10 cellular contexts compared by ENCODE assay signal in genomic region chr6:50145125-50145524, GRCh38.
DNase-seq lines count a peak whose midpoint lies in the region; ATAC-seq, FAIRE-seq and TF ChIP-seq lines count a peak whose summit lies in the region.
"Had no signal": no experiment of that assay in that cellular context is flagged by ENCODE, and none has a peak within 500 bp of the region (broad histone marks: within the 10 kb centered on the region; RNA-seq: fewer than 3 reads in every experiment).

No MANE protein-coding gene starts in this region.

- no peak for DNase-seq in activated CD8-positive, alpha-beta T cell treated with anti-CD3 and anti-CD28 coated beads for 36 hours
- no peak for DNase-seq in activated CD8-positive, alpha-beta T cell treated with anti-CD3 and anti-CD28 coated beads, Interleukin-2, amount 10 ng/mL, durations not matched to agents 7 days and 5 days
- DNase-seq in epithelial cell of esophagus (ENCODE audit: low read depth) (peak; percentile 34), upper lobe of right lung (no peak), pancreas (no peak), C1 segment of cervical spinal cord (lab: John Stamatoyannopoulos, UW) (no peak), SHP77 treated with DMSO at 0.1 percent for 48 hours (lab: John Stamatoyannopoulos, UW) (no peak)
- DNase-seq: activated CD4-positive, alpha-beta T cell treated with anti-CD3 and anti-CD28 coated beads for 36 hours; naive B cell had no signal

- no peak for ATAC-seq in activated CD8-positive, alpha-beta T cell treated with anti-CD3 and anti-CD28 coated beads for 36 hours
- ATAC-seq in activated CD8-positive, alpha-beta T cell treated with anti-CD3 and anti-CD28 coated beads, Interleukin-2, amount 10 ng/mL, durations not matched to agents 7 days and 5 days = no peak
- no peak for ATAC-seq in upper lobe of right lung
- no peak for ATAC-seq in pancreas
- ATAC-seq: activated CD4-positive, alpha-beta T cell treated with anti-CD3 and anti-CD28 coated beads for 36 hours had no signal

- H3K4me3 ChIP-seq in OCI-LY3 (ENCODE audit: low read length) (no peak overlapping the region), epithelial cell of esophagus (ENCODE audit: low read length) (no peak overlapping the region), upper lobe of right lung (no peak overlapping the region), pancreas (no peak overlapping the region)

- no peak overlapping the region for H3K9ac ChIP-seq in OCI-LY3 (ENCODE audit: low read length)

- H3K27me3 ChIP-seq in OCI-LY3 (ENCODE audit: low read depth, low read length) = no peaks in the 10 kb centered on the region
- H3K27me3 ChIP-seq in upper lobe of right lung = no peaks in the 10 kb centered on the region
- no peaks in the 10 kb centered on the region for H3K27me3 ChIP-seq in pancreas

- peaks cover 1% of the 10 kb centered on the region for H3K9me3 Mint-ChIP-seq in activated CD8-positive, alpha-beta T cell treated with anti-CD3 and anti-CD28 coated beads for 36 hours
- H3K9me3 Mint-ChIP-seq in activated CD8-positive, alpha-beta T cell treated with anti-CD3 and anti-CD28 coated beads, Interleukin-2, amount 10 ng/mL, durations not matched to agents 7 days and 5 days (ENCODE audit: insufficient read depth) = no peaks in the 10 kb centered on the region

- H3K36me3 Mint-ChIP-seq in activated CD8-positive, alpha-beta T cell treated with anti-CD3 and anti-CD28 coated beads for 36 hours (ENCODE audit: low read depth) = no peaks in the 10 kb centered on the region
- H3K36me3 Mint-ChIP-seq in activated CD8-positive, alpha-beta T cell treated with anti-CD3 and anti-CD28 coated beads, Interleukin-2, amount 10 ng/mL, durations not matched to agents 7 days and 5 days (ENCODE audit: low read depth) = no peaks in the 10 kb centered on the region
- H3K36me3 Mint-ChIP-seq: naive B cell had no signal

- no peaks in the 10 kb centered on the region for H3K79me2 ChIP-seq in OCI-LY3 (ENCODE audit: low read length)

- no peak overlapping the region for H2AFZ ChIP-seq in OCI-LY3 (ENCODE audit: low read depth, low read length)

- H4K20me1 ChIP-seq in OCI-LY3 (ENCODE audit: insufficient read depth, low read length) = no peaks in the 10 kb centered on the region

- no peak for FAIRE-seq in pancreas (lab: Jason Lieb, UNC)

- H3K27ac Mint-ChIP-seq in activated CD8-positive, alpha-beta T cell treated with anti-CD3 and anti-CD28 coated beads for 36 hours = no peak overlapping the region
- no peak overlapping the region for H3K27ac Mint-ChIP-seq in activated CD8-positive, alpha-beta T cell treated with anti-CD3 and anti-CD28 coated beads, Interleukin-2, amount 10 ng/mL, durations not matched to agents 7 days and 5 days
- H3K27ac Mint-ChIP-seq: activated CD4-positive, alpha-beta T cell treated with anti-CD3 and anti-CD28 coated beads for 36 hours; naive B cell had no signal

- H3K4me1 ChIP-seq in OCI-LY3 (ENCODE audit: low read length) = no peaks in the 10 kb centered on the region
- H3K4me1 ChIP-seq in upper lobe of right lung = no peaks in the 10 kb centered on the region
- no peaks in the 10 kb centered on the region for H3K4me1 ChIP-seq in pancreas

- POLR2A ChIA-PET in activated CD8-positive, alpha-beta T cell treated with anti-CD3 and anti-CD28 coated beads for 36 hours (lab: Charles Lee) = no interaction called here
- POLR2A ChIA-PET in activated CD8-positive, alpha-beta T cell treated with anti-CD3 and anti-CD28 coated beads, Interleukin-2, amount 10 ng/mL, durations not matched to agents 7 days and 5 days (lab: Charles Lee) = no interaction called here

- H3K36me3 ChIP-seq in OCI-LY3 (replicated peaks; ENCODE audit: low read depth, low read length) (no peaks in the 10 kb centered on the region), upper lobe of right lung (no peaks in the 10 kb centered on the region), pancreas (no peaks in the 10 kb centered on the region)

- no peaks in the 10 kb centered on the region for H3K4me1 Mint-ChIP-seq in activated CD8-positive, alpha-beta T cell treated with anti-CD3 and anti-CD28 coated beads for 36 hours (ENCODE audit: low read depth)
- no peaks in the 10 kb centered on the region for H3K4me1 Mint-ChIP-seq in activated CD8-positive, alpha-beta T cell treated with anti-CD3 and anti-CD28 coated beads, Interleukin-2, amount 10 ng/mL, durations not matched to agents 7 days and 5 days (ENCODE audit: low read depth)
- H3K4me1 Mint-ChIP-seq: activated CD4-positive, alpha-beta T cell treated with anti-CD3 and anti-CD28 coated beads for 36 hours; naive B cell had no signal

- peak; percentile 22 for TF ChIP-seq CTCF in activated CD8-positive, alpha-beta T cell treated with anti-CD3 and anti-CD28 coated beads for 36 hours (IDR thresholded peaks at IDR 0.05)
- TF ChIP-seq CTCF in OCI-LY3 (IDR thresholded peaks at IDR 0.05; ENCODE audit: low read depth, low read length) = peak; percentile 60
- peak; percentile 53 for TF ChIP-seq CTCF in epithelial cell of esophagus (IDR thresholded peaks at IDR 0.05; ENCODE audit: insufficient read depth, low read depth, low read length, missing control alignments)
- TF ChIP-seq CTCF in upper lobe of right lung (IDR thresholded peaks at IDR 0.05) = peak; percentile 26
- peak in 1 of 4 donors; percentile 18 for TF ChIP-seq CTCF in pancreas (IDR thresholded peaks at IDR 0.05)

- H3K27ac ChIP-seq in OCI-LY3 (ENCODE audit: low read length) (no peak overlapping the region), upper lobe of right lung (no peak overlapping the region), pancreas (no peak overlapping the region)

- H3K4me2 ChIP-seq in OCI-LY3 (ENCODE audit: low read length) = no peak overlapping the region

- intact Hi-C loops in activated CD8-positive, alpha-beta T cell treated with anti-CD3 and anti-CD28 coated beads for 36 hours (cut with micrococcal nuclease) = no loop called here
- intact Hi-C loops in upper lobe of right lung (cut with DNase I) = no loop called here
- intact Hi-C loops in pancreas (cut with DNase I) = no loop called here

- H3K9me3 ChIP-seq in OCI-LY3 (ENCODE audit: insufficient read depth, low read length) (no peaks in the 10 kb centered on the region), upper lobe of right lung (no peaks in the 10 kb centered on the region), pancreas (no peaks in the 10 kb centered on the region)

- CTCF ChIA-PET in activated CD8-positive, alpha-beta T cell treated with anti-CD3 and anti-CD28 coated beads for 36 hours (lab: Charles Lee) = no interaction called here
- CTCF ChIA-PET in activated CD8-positive, alpha-beta T cell treated with anti-CD3 and anti-CD28 coated beads, Interleukin-2, amount 10 ng/mL, durations not matched to agents 7 days and 5 days (lab: Charles Lee) = no interaction called here

- no peak overlapping the region for H3K4me3 Mint-ChIP-seq in activated CD8-positive, alpha-beta T cell treated with anti-CD3 and anti-CD28 coated beads for 36 hours
- no peak overlapping the region for H3K4me3 Mint-ChIP-seq in activated CD8-positive, alpha-beta T cell treated with anti-CD3 and anti-CD28 coated beads, Interleukin-2, amount 10 ng/mL, durations not matched to agents 7 days and 5 days
- H3K4me3 Mint-ChIP-seq: activated CD4-positive, alpha-beta T cell treated with anti-CD3 and anti-CD28 coated beads for 36 hours; naive B cell had no signal

- H3K27me3 Mint-ChIP-seq in activated CD8-positive, alpha-beta T cell treated with anti-CD3 and anti-CD28 coated beads for 36 hours = no peaks in the 10 kb centered on the region
- H3K27me3 Mint-ChIP-seq in activated CD8-positive, alpha-beta T cell treated with anti-CD3 and anti-CD28 coated beads, Interleukin-2, amount 10 ng/mL, durations not matched to agents 7 days and 5 days (ENCODE audit: low read depth) = no peaks in the 10 kb centered on the region
- H3K27me3 Mint-ChIP-seq: activated CD4-positive, alpha-beta T cell treated with anti-CD3 and anti-CD28 coated beads for 36 hours; naive B cell had no signal
